17 cellular contexts compared by ENCODE assay signal in the genomic region with DNA sequence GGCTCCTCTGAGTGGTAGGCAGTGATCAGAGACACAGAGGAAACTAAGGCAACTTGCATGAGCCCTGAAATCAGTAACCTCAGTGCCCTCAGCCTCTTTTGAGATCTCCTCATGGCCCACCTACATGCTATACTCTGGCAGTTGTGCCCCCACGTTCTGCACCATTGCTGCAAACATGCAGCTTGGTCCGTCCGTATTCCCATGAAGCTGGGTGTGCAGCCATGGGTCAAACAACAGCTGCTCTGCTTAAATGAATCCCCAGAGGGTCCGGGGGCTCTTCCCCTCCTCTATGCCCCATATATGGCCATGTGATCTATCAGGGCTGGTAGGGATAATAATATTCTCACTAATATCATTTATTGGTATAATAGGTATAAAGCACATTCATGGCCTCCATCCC.
DNase-seq lines count a peak whose midpoint lies in the region; ATAC-seq and TF ChIP-seq lines count a peak whose summit lies in the region.
"Had no signal": no experiment of that assay in that cellular context is flagged by ENCODE, and none has a peak within 500 bp of the region (broad histone marks: within the 10 kb centered on the region; RNA-seq: fewer than 3 reads in every experiment).

No MANE protein-coding gene starts in this region.

- no peak overlapping the region for H3K27ac ChIP-seq in BLaER1 treated with 17β-estradiol and CSF1 and Interleukin-3, amounts not matched to agents 10 nM and 100 nM
- no peak overlapping the region for H3K27ac ChIP-seq in breast epithelium
- H3K27ac ChIP-seq: A549 had no signal

- H3K9me3 ChIP-seq in BLaER1 treated with 17β-estradiol and CSF1 and Interleukin-3, amounts not matched to agents 10 nM and 100 nM (replicated peaks in 1 of 11), result no peaks in the 10 kb centered on the region; a peak in 1 of 22 replicates
- H3K9me3 ChIP-seq in breast epithelium, result no peaks in the 10 kb centered on the region
- H3K9me3 ChIP-seq: A549 had no signal

- H3K4me2 ChIP-seq in BLaER1 treated with 17β-estradiol and CSF1 and Interleukin-3, amounts not matched to agents 10 nM and 100 nM, result peak overlapping the region in 9 of 11 experiments; percentile 32 to 77 (median 73); a peak in 17 of 22 replicates
- H3K4me2 ChIP-seq: A549, GM23338 had no signal

- H3K9ac ChIP-seq in BLaER1 treated with 17β-estradiol and CSF1 and Interleukin-3, amounts not matched to agents 10 nM and 100 nM, result no peak overlapping the region

- no peak overlapping the region; a peak in 1 of 20 replicates for H3K4me3 ChIP-seq in BLaER1 treated with 17β-estradiol and CSF1 and Interleukin-3, amounts not matched to agents 10 nM and 100 nM
- H3K4me3 ChIP-seq in breast epithelium, result no peak overlapping the region
- H3K4me3 ChIP-seq: A549, GM23338, K562 had no signal

- TF ChIP-seq POLR2A in breast epithelium (IDR thresholded peaks at IDR 0.05), result no peak

- peaks cover 8 to 60% (median 46%) of the 10 kb centered on the region in 10 experiments; a peak in 19 of 20 replicates for H3K4me1 ChIP-seq in BLaER1 treated with 17β-estradiol and CSF1 and Interleukin-3, amounts not matched to agents 10 nM and 100 nM
- H3K4me1 ChIP-seq in breast epithelium, result no peaks in the 10 kb centered on the region
- H3K4me1 ChIP-seq: A549 had no signal

- peak overlapping the region; percentile 71 for H3K27ac Mint-ChIP-seq in glutamatergic neuron (ENCODE audit: unreplicated experiment)
- peak overlapping the region; percentile 68 for H3K27ac Mint-ChIP-seq in stimulated activated memory B cell treated with anti-CD40 and anti-IgM and Interleukin-4, amounts not matched to agents 10 μg/mL and 1 μg/mL and 100 μg/mL, for 72 hours
- H3K27ac Mint-ChIP-seq: CD14-positive monocyte, GM23338, H9 had no signal

- H3K36me3 ChIP-seq in BLaER1 treated with 17β-estradiol and CSF1 and Interleukin-3, amounts not matched to agents 10 nM and 100 nM, result no peaks in the 10 kb centered on the region
- H3K36me3 ChIP-seq in breast epithelium, result no peaks in the 10 kb centered on the region

- no peaks in the 10 kb centered on the region for H3K27me3 Mint-ChIP-seq in glutamatergic neuron (ENCODE audit: unreplicated experiment)
- H3K27me3 Mint-ChIP-seq in stimulated activated memory B cell treated with anti-CD40 and anti-IgM and Interleukin-4, amounts not matched to agents 10 μg/mL and 1 μg/mL and 100 μg/mL, for 72 hours, result no peaks in the 10 kb centered on the region

- TF ChIP-seq CTCF in glutamatergic neuron (IDR thresholded peaks at IDR 0.05; ENCODE audit: partially characterized antibody, unreplicated experiment), result no peak
- no peak for TF ChIP-seq CTCF in breast epithelium (IDR thresholded peaks at IDR 0.05)

- peaks cover 0 to 6% (median 0%) of the 10 kb centered on the region in 11 experiments; a peak in 1 of 22 replicates for H3K27me3 ChIP-seq in BLaER1 treated with 17β-estradiol and CSF1 and Interleukin-3, amounts not matched to agents 10 nM and 100 nM
- H3K27me3 ChIP-seq in breast epithelium, result no peaks in the 10 kb centered on the region

- H3K9me3 Mint-ChIP-seq in glutamatergic neuron (ENCODE audit: unreplicated experiment), result peaks cover 2% of the 10 kb centered on the region
- no peaks in the 10 kb centered on the region for H3K9me3 Mint-ChIP-seq in stimulated activated memory B cell treated with anti-CD40 and anti-IgM and Interleukin-4, amounts not matched to agents 10 μg/mL and 1 μg/mL and 100 μg/mL, for 72 hours
- H3K9me3 Mint-ChIP-seq: CD8-positive, alpha-beta memory T cell; GM23338; H9 had no signal

- peaks cover 0 to 9% (median 0%) of the 10 kb centered on the region in 11 experiments; a peak in 1 of 22 replicates for H4K20me1 ChIP-seq in BLaER1 treated with 17β-estradiol and CSF1 and Interleukin-3, amounts not matched to agents 10 nM and 100 nM

- peaks cover 45% of the 10 kb centered on the region for H3K4me1 Mint-ChIP-seq in glutamatergic neuron (ENCODE audit: low read depth, unreplicated experiment)
- peaks cover 84% of the 10 kb centered on the region for H3K4me1 Mint-ChIP-seq in stimulated activated memory B cell treated with anti-CD40 and anti-IgM and Interleukin-4, amounts not matched to agents 10 μg/mL and 1 μg/mL and 100 μg/mL, for 72 hours
- H3K4me1 Mint-ChIP-seq: CD8-positive, alpha-beta memory T cell had no signal

- no peak for ATAC-seq in stimulated activated memory B cell treated with anti-CD40 and anti-IgM and Interleukin-4, amounts not matched to agents 10 μg/mL and 1 μg/mL and 100 μg/mL, for 72 hours
- no peak for ATAC-seq in GM19463 (IDR thresholded peaks at IDR 0.05; ENCODE audit: unreplicated experiment)
- ATAC-seq: A549, GM23338, K562, SK-N-SH treated with all-trans-retinoic acid at 6 μM for 48 hours had no signal

- intact Hi-C loops in breast epithelium (cut with DNase I; ENCODE audit: low total_unique reads), result no loop called here

- H3K4me3 Mint-ChIP-seq in glutamatergic neuron (ENCODE audit: unreplicated experiment), result no peak overlapping the region
- no peak overlapping the region for H3K4me3 Mint-ChIP-seq in stimulated activated memory B cell treated with anti-CD40 and anti-IgM and Interleukin-4, amounts not matched to agents 10 μg/mL and 1 μg/mL and 100 μg/mL, for 72 hours
- H3K4me3 Mint-ChIP-seq: CD14-positive monocyte; CD8-positive, alpha-beta memory T cell; GM23338; H9 had no signal

- DNase-seq in NCI-H69 (lab: John Stamatoyannopoulos, UW) (peak; percentile 54), glutamatergic neuron (no peak), breast epithelium (ENCODE audit: low spot score in 2 of 2) (no peak), germinal center (ENCODE audit: low spot score) (no peak)
- DNase-seq: CD8-positive, alpha-beta memory T cell; H9; NCI-H1417 treated with DMSO at 0.1 percent for 48 hours; NCI-H1694 treated with DMSO at 0.1 percent for 48 hours; NCI-H2227 treated with DMSO at 0.1 percent for 48 hours had no signal

- no peaks in the 10 kb centered on the region for H3K36me3 Mint-ChIP-seq in glutamatergic neuron (ENCODE audit: unreplicated experiment)
- peaks cover 72% of the 10 kb centered on the region for H3K36me3 Mint-ChIP-seq in stimulated activated memory B cell treated with anti-CD40 and anti-IgM and Interleukin-4, amounts not matched to agents 10 μg/mL and 1 μg/mL and 100 μg/mL, for 72 hours
- H3K36me3 Mint-ChIP-seq: CD14-positive monocyte; CD8-positive, alpha-beta memory T cell had no signal
